Comparison of ENCODE assay signal across 16 cellular contexts in the genomic region with DNA sequence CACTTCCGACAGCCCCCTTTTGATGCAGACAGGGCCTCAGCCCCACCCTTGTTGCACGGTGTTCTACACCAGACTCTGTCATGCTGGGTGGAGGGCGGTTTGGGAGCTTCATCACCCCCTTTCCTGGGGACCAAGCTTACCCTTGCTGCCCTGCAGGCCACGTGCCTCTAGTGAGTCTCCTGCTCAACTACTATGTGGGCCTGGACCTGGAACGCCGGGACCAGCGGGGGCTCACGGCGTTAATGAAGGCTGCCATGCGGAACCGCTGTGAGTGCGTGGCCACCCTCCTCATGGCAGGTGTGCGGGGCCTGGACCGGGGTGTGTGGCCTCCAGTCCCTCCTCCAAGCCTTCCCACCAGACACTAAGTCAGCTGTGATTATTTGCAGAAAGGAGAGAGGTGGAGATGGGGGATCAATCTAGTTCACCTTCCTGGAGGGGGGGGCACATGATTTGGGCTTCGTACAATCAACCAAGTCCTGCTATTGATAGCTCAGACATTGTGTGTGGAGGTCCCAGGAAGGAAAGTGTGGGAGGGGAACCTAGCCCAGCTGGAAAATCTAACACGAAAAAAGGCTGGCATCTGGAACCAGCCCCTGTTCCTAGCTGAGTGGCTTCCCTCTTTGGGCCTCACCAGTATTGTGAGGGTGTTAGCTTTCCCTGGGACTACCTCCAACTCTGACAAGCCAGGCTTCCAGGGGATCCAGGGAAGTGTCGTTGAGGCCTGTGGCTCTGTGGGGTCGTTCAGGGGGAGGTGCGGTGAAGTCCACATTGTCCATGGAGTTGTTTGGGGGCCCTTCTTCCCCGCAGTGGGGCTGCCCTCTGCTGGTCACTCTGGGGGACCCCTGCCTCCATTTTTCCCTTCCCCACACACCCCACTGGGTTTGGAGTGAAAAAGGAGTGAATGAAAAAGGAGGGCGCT. TPM values are rescaled to one million over a fixed set of nuclear protein-coding genes. Genes with fewer than 3 reads are reported as not detected.
A peak's percentile ranks its signal among the peaks of the same experiment; 100 is the strongest.
DNase-seq lines count a peak whose midpoint lies in the region; ATAC-seq and TF ChIP-seq lines count a peak whose summit lies in the region.
"Had no signal": no experiment of that assay in that cellular context is flagged by ENCODE, and none has a peak within 500 bp of the region (broad histone marks: within the 10 kb centered on the region; RNA-seq: fewer than 3 reads in every experiment).

No MANE protein-coding gene starts in this region.

- H3K36me3 Mint-ChIP-seq in activated T-cell treated with anti-CD3 and anti-CD28 coated beads, Interleukin-2, amount 50 U/mL, for 72 hours (ENCODE audit: insufficient read depth in 2 of 2) = peaks cover 2 to 6% of the 10 kb centered on the region in 2 donors

- peaks cover 0 to 9% of the 10 kb centered on the region in 2 donors for H3K9me3 Mint-ChIP-seq in activated T-cell treated with anti-CD3 and anti-CD28 coated beads, Interleukin-2, amount 50 U/mL, for 72 hours

- H3K27ac ChIP-seq in testis = no peak overlapping the region
- H3K27ac ChIP-seq: adrenal gland, C4-2B, dorsolateral prefrontal cortex had no signal

- intact Hi-C loops in testis (cut with DNase I; ENCODE audit: low total_unique reads) = no loop called here

- H3K9me3 ChIP-seq in testis = no peaks in the 10 kb centered on the region
- H3K9me3 ChIP-seq: adrenal gland had no signal

- no peak overlapping the region for H3K4me3 Mint-ChIP-seq in activated T-cell treated with anti-CD3 and anti-CD28 coated beads, Interleukin-2, amount 50 U/mL, for 72 hours

- no peak for TF ChIP-seq POLR2A in testis (IDR thresholded peaks at IDR 0.05)

- DNase-seq in AG09319 (ENCODE audit: extremely low read depth, low read depth) (no peak), HFF-Myc (ENCODE audit: extremely low read depth, low read depth) (no peak), cardiac fibroblast (ENCODE audit: low read depth in 2 of 2) (peak in 1 of 2 donors; percentile 46), kidney epithelial cell (ENCODE audit: low read depth) (no peak), NCI-H526 (lab: John Stamatoyannopoulos, UW) (no peak), foreskin melanocyte (no peak), testis (no peak)
- DNase-seq in activated T-cell treated with anti-CD3 and anti-CD28 coated beads, Interleukin-2, amount 50 U/mL, for 72 hours = no peak
- DNase-seq: activated CD4-positive, CD25-positive, alpha-beta regulatory T cell treated with anti-CD3 and anti-CD28 coated beads, Interleukin-2, amount 50 U/mL, for 72 hours; kidney glomerular epithelial cell; stimulated activated naive CD8-positive, alpha-beta T cell treated with anti-CD3 and anti-CD28 coated beads, Interleukin-15, Interleukin-2, amounts not matched to agents 100 U/mL and 50 U/mL, for 24 hours had no signal

- H3K4me1 Mint-ChIP-seq in activated T-cell treated with anti-CD3 and anti-CD28 coated beads, Interleukin-2, amount 50 U/mL, for 72 hours (ENCODE audit: low read depth) = peaks cover 24% of the 10 kb centered on the region

- no peaks in the 10 kb centered on the region for H3K4me1 ChIP-seq in testis

- no peak for ATAC-seq in activated T-cell treated with anti-CD3 and anti-CD28 coated beads, Interleukin-2, amount 50 U/mL, for 72 hours (replicated peaks in 1 of 2)
- ATAC-seq: stimulated activated naive CD8-positive, alpha-beta T cell treated with anti-CD3 and anti-CD28 coated beads, Interleukin-15, Interleukin-2, amounts not matched to agents 100 U/mL and 50 U/mL, for 24 hours had no signal

- no peaks in the 10 kb centered on the region for H3K36me3 ChIP-seq in kidney epithelial cell (ENCODE audit: control insufficient read depth, insufficient read depth, low read length)
- H3K36me3 ChIP-seq in testis (ENCODE audit: low read depth, missing control alignments) = no peaks in the 10 kb centered on the region
- H3K36me3 ChIP-seq: adrenal gland had no signal

- H3K27me3 ChIP-seq in kidney epithelial cell (ENCODE audit: control insufficient read depth, insufficient read depth, low read length) (no peaks in the 10 kb centered on the region), testis (no peaks in the 10 kb centered on the region)
- H3K27me3 ChIP-seq: adrenal gland had no signal

- 82 to 93% methylated on average over 15 to 21 of the region's 21 CpGs for whole genome bisulfite sequencing in testis, 2 donors

- TF ChIP-seq CTCF in AG09319 (IDR thresholded peaks at IDR 0.05; ENCODE audit: low read depth, low read length) (peak; percentile 22), HFF-Myc (IDR thresholded peaks at IDR 0.05; ENCODE audit: low read depth, low read length, missing control alignments) (peak; percentile 21), cardiac fibroblast (IDR thresholded peaks at IDR 0.05; ENCODE audit: low read depth, low read length) (peak; percentile 3), kidney epithelial cell (IDR thresholded peaks at IDR 0.05; ENCODE audit: insufficient read depth, low read length, poor library complexity, severe bottlenecking) (peak; percentile 31), testis (IDR thresholded peaks at IDR 0.05) (no peak)

- H3K4me3 ChIP-seq in HFF-Myc (replicated peaks; ENCODE audit: low read depth, low read length) (no peak overlapping the region), cardiac fibroblast (replicated peaks in 1 of 2; ENCODE audit: low read depth in 2 of 2, low read length in 2 of 2) (no peak overlapping the region), kidney epithelial cell (ENCODE audit: low read depth, low read length) (no peak overlapping the region), testis (no peak overlapping the region)
- H3K4me3 ChIP-seq: adrenal gland, dorsolateral prefrontal cortex had no signal

- H3K27ac Mint-ChIP-seq in activated T-cell treated with anti-CD3 and anti-CD28 coated beads, Interleukin-2, amount 50 U/mL, for 72 hours = no peak overlapping the region

- no peaks in the 10 kb centered on the region for H3K27me3 Mint-ChIP-seq in activated T-cell treated with anti-CD3 and anti-CD28 coated beads, Interleukin-2, amount 50 U/mL, for 72 hours (ENCODE audit: low read depth)

RNA-seq across cellular contexts. Expression of a gene that starts 1.6 kb away (rescaled TPM):
- total RNA-seq in kidney epithelial cell (not detected in 2 replicates), testis (under 1 TPM in 1 of 2 donors, not detected in 1; 0.68 TPM)
- total RNA-seq in activated T-cell treated with anti-CD3 and anti-CD28 coated beads, Interleukin-2, amount 50 U/mL, for 72 hours = not detected
- polyA plus RNA-seq in testis (ENCODE audit: insufficient read depth, low read depth, low replicate concordance) = 0.25 TPM
- total RNA-seq: myocyte, right cardiac atrium had no signal
- polyA plus RNA-seq: right cardiac atrium had no signal

RNA-seq across cellular contexts. Expression of a gene that starts 17.8 kb away (rescaled TPM):
- 4.7 and 9.7 TPM in 2 replicates for total RNA-seq in kidney epithelial cell
- not detected for total RNA-seq in activated T-cell treated with anti-CD3 and anti-CD28 coated beads, Interleukin-2, amount 50 U/mL, for 72 hours
- total RNA-seq in testis = 1 to 10 TPM; 9.1 to 9.5 TPM
- 9.9 TPM for polyA plus RNA-seq in testis (ENCODE audit: insufficient read depth, low read depth, low replicate concordance)

RNA-seq across cellular contexts. Expression of a gene that starts 41.0 kb away (rescaled TPM):
- total RNA-seq in kidney epithelial cell (2.1 and 2.6 TPM in 2 replicates), testis (1 to 10 TPM; 1.7 to 2.1 TPM)
- total RNA-seq in activated T-cell treated with anti-CD3 and anti-CD28 coated beads, Interleukin-2, amount 50 U/mL, for 72 hours = under 1 TPM; 0.86 TPM
- 1.1 TPM for polyA plus RNA-seq in testis (ENCODE audit: insufficient read depth, low read depth, low replicate concordance)

Comparison
In these comparisons a context has a peak if more than half of its experiments do, and no peak if none do; other contexts are left out.
1. CTCF ChIP-seq: peak in AG09319 (single experiment), HFF-Myc (single experiment), cardiac fibroblast (single experiment) and kidney epithelial cell (single experiment); none in testis (0 of 3).